In genomic region chr7:54946271-54946670, GRCh38 we compare ENCODE assay signal across 16 cellular contexts.
"Had no signal": no experiment of that assay in that cellular context is flagged by ENCODE, and none has a peak within 500 bp of the region (broad histone marks: within the 10 kb centered on the region; RNA-seq: fewer than 3 reads in every experiment).

No MANE protein-coding gene starts in this region.

- ATAC-seq: activated CD4-positive, alpha-beta T cell treated with anti-CD3 and anti-CD28 coated beads for 36 hours; activated naive CD4-positive, alpha-beta T cell treated with anti-CD3 and anti-CD28 coated beads, Interleukin-2, amount 50 U/mL, for 72 hours; gastroesophageal sphincter; heart right ventricle; natural killer cell; T-helper 17 cell had no signal

- H3K36me3 ChIP-seq: gastroesophageal sphincter, heart right ventricle, tibial nerve had no signal

- H3K4me1 ChIP-seq: heart right ventricle had no signal

- H3K27ac ChIP-seq: heart right ventricle, tibial nerve had no signal

- H3K27me3 ChIP-seq: gastroesophageal sphincter, heart right ventricle, tibial nerve had no signal

- H3K9me3 ChIP-seq: gastroesophageal sphincter, tibial nerve had no signal

- H3K4me3 ChIP-seq: gastroesophageal sphincter, heart right ventricle, tibial nerve had no signal

- DNase-seq: activated CD4-positive, alpha-beta memory T cell treated with anti-CD3 and anti-CD28 coated beads, Interleukin-2, amount 10 ng/mL, durations not matched to agents 7 days and 5 days; activated CD4-positive, alpha-beta T cell treated with anti-CD3 and anti-CD28 coated beads for 36 hours; activated effector memory CD4-positive, alpha-beta T cell treated with Interleukin-2 at 50 U/mL for 16 hours; activated T-cell treated with anti-CD3 and anti-CD28 coated beads, Interleukin-2, amount 50 U/mL, for 24 hours; caudate nucleus; cortex of kidney; effector CD4-positive, alpha-beta T cell; heart right ventricle; natural killer cell; posterior cingulate gyrus; stimulated activated CD4-positive, alpha-beta T cell treated with anti-CD3 and anti-CD28 coated beads, Interleukin-4, amount 100 ng/mL, for 24 hours; stimulated activated naive CD4-positive, alpha-beta T cell; T-helper 17 cell had no signal
